Comparison of ENCODE assay signal across 19 cellular contexts in genomic region chr6:15495375-15495901, GRCh38.
A peak's percentile ranks its signal among the peaks of the same experiment; 100 is the strongest.
DNase-seq lines count a peak whose midpoint lies in the region; ATAC-seq and TF ChIP-seq lines count a peak whose summit lies in the region.
"Had no signal": no experiment of that assay in that cellular context is flagged by ENCODE, and none has a peak within 500 bp of the region (broad histone marks: within the 10 kb centered on the region; RNA-seq: fewer than 3 reads in every experiment).

No MANE protein-coding gene starts in this region.

- CTCF ChIA-PET in activated CD4-positive, alpha-beta memory T cell treated with anti-CD3 and anti-CD28 coated beads for 36 hours (lab: Charles Lee), result no interaction called here

- no peak overlapping the region for H3K4me3 Mint-ChIP-seq in activated CD4-positive, alpha-beta memory T cell treated with anti-CD3 and anti-CD28 coated beads for 36 hours
- H3K4me3 Mint-ChIP-seq: memory B cell; stimulated activated naive CD8-positive, alpha-beta T cell treated with anti-CD3 and anti-CD28 coated beads, Interleukin-15, Interleukin-2, amounts not matched to agents 100 ng/mL and 50 ng/mL, for 24 hours had no signal

- no peaks in the 10 kb centered on the region for H3K4me1 ChIP-seq in mucosa of descending colon (ENCODE audit: low read depth)

- H3K4me1 Mint-ChIP-seq in activated CD4-positive, alpha-beta memory T cell treated with anti-CD3 and anti-CD28 coated beads for 36 hours (ENCODE audit: low read depth), result peaks cover 22% of the 10 kb centered on the region

- intact Hi-C loops in mucosa of descending colon (cut with DNase I, micrococcal nuclease), result no loop called here
- intact Hi-C loops in activated CD4-positive, alpha-beta memory T cell treated with anti-CD3 and anti-CD28 coated beads for 36 hours (cut with micrococcal nuclease), result loop anchor here (10.0 kb wide), 1 partner anchor 761 kb away; no protein-coding TSS in a partner anchor

- POLR2A ChIA-PET in activated CD4-positive, alpha-beta memory T cell treated with anti-CD3 and anti-CD28 coated beads for 36 hours (lab: Charles Lee), result no interaction called here

- H3K36me3 Mint-ChIP-seq in activated CD4-positive, alpha-beta memory T cell treated with anti-CD3 and anti-CD28 coated beads for 36 hours, result peaks cover 41% of the 10 kb centered on the region

- ATAC-seq in mucosa of descending colon (peak; percentile 28), HG02870 (IDR thresholded peaks at IDR 0.05; ENCODE audit: unreplicated experiment) (no peak)
- ATAC-seq: foreskin keratinocyte, T-helper 17 cell had no signal

- TF ChIP-seq CTCF in AG10803 (conservative IDR thresholded peaks at IDR 0.05; ENCODE audit: low read length) (no peak), mucosa of descending colon (IDR thresholded peaks at IDR 0.05) (no peak)

- H3K9me3 ChIP-seq in mucosa of descending colon, result no peaks in the 10 kb centered on the region
- H3K9me3 ChIP-seq: ascending aorta, neutrophil, Peyer's patch had no signal

- H3K4me3 ChIP-seq in AG10803 (ENCODE audit: low read length) (no peak overlapping the region), mucosa of descending colon (no peak overlapping the region)
- H3K4me3 ChIP-seq: ascending aorta, dorsolateral prefrontal cortex, Peyer's patch, smooth muscle cell had no signal

- no peaks in the 10 kb centered on the region for H3K27me3 Mint-ChIP-seq in activated CD4-positive, alpha-beta memory T cell treated with anti-CD3 and anti-CD28 coated beads for 36 hours
- H3K27me3 Mint-ChIP-seq: memory B cell; stimulated activated naive CD8-positive, alpha-beta T cell treated with anti-CD3 and anti-CD28 coated beads, Interleukin-15, Interleukin-2, amounts not matched to agents 100 ng/mL and 50 ng/mL, for 24 hours; T-helper 17 cell had no signal

- H3K27ac Mint-ChIP-seq in activated CD4-positive, alpha-beta memory T cell treated with anti-CD3 and anti-CD28 coated beads for 36 hours, result no peak overlapping the region
- H3K27ac Mint-ChIP-seq: memory B cell; stimulated activated naive CD8-positive, alpha-beta T cell treated with anti-CD3 and anti-CD28 coated beads, Interleukin-15, Interleukin-2, amounts not matched to agents 100 ng/mL and 50 ng/mL, for 24 hours; T-helper 17 cell had no signal

- H3K9me3 Mint-ChIP-seq in activated CD4-positive, alpha-beta memory T cell treated with anti-CD3 and anti-CD28 coated beads for 36 hours, result no peaks in the 10 kb centered on the region
- H3K9me3 Mint-ChIP-seq: memory B cell; stimulated activated naive CD8-positive, alpha-beta T cell treated with anti-CD3 and anti-CD28 coated beads, Interleukin-15, Interleukin-2, amounts not matched to agents 100 ng/mL and 50 ng/mL, for 24 hours had no signal

- DNase-seq in AG10803 (ENCODE audit: low read depth), result peak; percentile 73
- peak; percentile 54 for DNase-seq in RPMI7951 (ENCODE audit: low read depth)
- peak; percentile 40 for DNase-seq in fibroblast of peridontal ligament (ENCODE audit: extremely low read depth)
- DNase-seq in mucosa of descending colon, result no peak
- DNase-seq in SIG-M5 treated with dmso at 0.1 percent for 504 hours (lab: John Stamatoyannopoulos, UW; ENCODE audit: unreplicated experiment), result no peak
- no peak for DNase-seq in stimulated activated naive CD4-positive, alpha-beta T cell (lab: John Stamatoyannopoulos, UW)
- no peak for DNase-seq in activated CD4-positive, alpha-beta memory T cell treated with anti-CD3 and anti-CD28 coated beads for 36 hours
- DNase-seq: foreskin keratinocyte, NCI-H2029, NCI-H524 treated with DMSO at 0.1 percent for 48 hours, Peyer's patch, T-helper 17 cell had no signal

- H3K36me3 ChIP-seq in mucosa of descending colon (ENCODE audit: low read depth), result no peaks in the 10 kb centered on the region

Comparison
In these comparisons a context has a peak if more than half of its experiments do, and no peak if none do; other contexts are left out.
1. DNase-seq: peak in AG10803 (single experiment), RPMI7951 (single experiment) and fibroblast of peridontal ligament (single experiment); none in mucosa of descending colon (0 of 3), SIG-M5 treated with dmso at 0.1 percent for 504 hours (single experiment), stimulated activated naive CD4-positive, alpha-beta T cell (0 of 6) and activated CD4-positive, alpha-beta memory T cell treated with anti-CD3 and anti-CD28 coated beads for 36 hours (single experiment).